1 cellular context compared by ENCODE assay signal in the genomic region with DNA sequence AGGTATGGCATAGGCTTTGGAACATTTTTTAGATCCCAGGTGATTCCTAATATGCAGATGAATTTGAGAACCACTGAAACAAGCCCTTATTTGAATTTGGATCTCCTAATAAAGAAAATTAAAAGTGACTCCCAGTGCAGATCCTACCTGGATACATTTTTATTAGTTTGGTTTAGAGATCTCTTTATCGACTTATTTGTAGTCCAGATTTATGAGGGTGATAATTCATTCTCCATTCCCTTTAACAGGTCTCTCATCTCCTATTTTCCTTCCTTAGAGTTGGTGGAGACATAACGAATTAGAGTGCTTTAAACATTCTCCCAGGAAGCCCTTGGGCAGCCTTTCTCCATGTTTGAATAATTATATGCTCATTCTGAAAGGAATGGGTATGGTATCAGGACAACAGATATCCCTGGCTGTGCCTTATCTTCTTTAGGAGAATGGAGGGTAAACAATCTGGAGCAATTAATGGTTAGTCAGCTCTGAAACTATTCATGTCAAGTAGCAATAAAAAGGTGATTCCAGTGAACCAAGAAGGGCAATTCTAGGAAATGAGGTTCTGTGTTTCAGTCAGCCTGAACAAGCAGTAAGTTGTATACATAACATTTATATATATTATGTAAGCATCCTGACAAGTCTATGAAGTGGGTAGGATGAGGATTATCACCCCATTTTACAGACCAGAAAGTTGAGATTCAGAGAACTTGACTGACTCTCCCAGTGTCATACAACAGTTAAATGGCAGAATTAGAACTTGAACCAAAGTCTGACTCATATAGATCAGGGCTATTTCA.
TF ChIP-seq lines count a peak whose summit lies in the region.

No MANE protein-coding gene starts in this region.

TF ChIP-seq in HepG2, 621 proteins besides CTCF, POLR2A, EP300 and RAD21 (continued from another document):
- TF ChIP-seq ZNF629 (CRISPR knock-in tag; conservative IDR thresholded peaks at IDR 0.05) (peak; percentile 94), ADNP (CRISPR knock-in tag; IDR thresholded peaks at IDR 0.05) (0 out of 2 replicates have a peak, but pooled peaks have one; percentile 53), GABPA (IDR thresholded peaks at IDR 0.05; ENCODE audit: low read depth, low read length) (no peak), GABPA (CRISPR knock-in tag; IDR thresholded peaks at IDR 0.05; ENCODE audit: low read depth) (no peak), RCOR2 (CRISPR knock-in tag; IDR thresholded peaks at IDR 0.05) (peak; percentile 88), ZNF3 (CRISPR knock-in tag; IDR thresholded peaks at IDR 0.05) (peak; percentile 99), ZMYM3 (CRISPR knock-in tag; IDR thresholded peaks at IDR 0.05) (peak; percentile 61; the same call in 1 of the 2 replicates), HNF4A (CRISPR knock-in tag; IDR thresholded peaks at IDR 0.05) (peak; percentile 5; the same call in 1 of the 2 replicates), NR2C2 (CRISPR knock-in tag; IDR thresholded peaks at IDR 0.05; ENCODE audit: borderline replicate concordance) (no peak), CHD4 (IDR thresholded peaks at IDR 0.05; ENCODE audit: borderline replicate concordance, low read length) (peak; percentile 45; the same call in 1 of the 2 replicates), FOSL1 (CRISPR knock-in tag; IDR thresholded peaks at IDR 0.05; ENCODE audit: borderline replicate concordance) (peak; percentile 41; the same call in 1 of the 2 replicates), FOSL2 (CRISPR knock-in tag; IDR thresholded peaks at IDR 0.05) (peak; percentile 64), SKI (IDR thresholded peaks at IDR 0.05; ENCODE audit: partially characterized antibody) (peak; percentile 41)
- TF ChIP-seq, protein P1, sequence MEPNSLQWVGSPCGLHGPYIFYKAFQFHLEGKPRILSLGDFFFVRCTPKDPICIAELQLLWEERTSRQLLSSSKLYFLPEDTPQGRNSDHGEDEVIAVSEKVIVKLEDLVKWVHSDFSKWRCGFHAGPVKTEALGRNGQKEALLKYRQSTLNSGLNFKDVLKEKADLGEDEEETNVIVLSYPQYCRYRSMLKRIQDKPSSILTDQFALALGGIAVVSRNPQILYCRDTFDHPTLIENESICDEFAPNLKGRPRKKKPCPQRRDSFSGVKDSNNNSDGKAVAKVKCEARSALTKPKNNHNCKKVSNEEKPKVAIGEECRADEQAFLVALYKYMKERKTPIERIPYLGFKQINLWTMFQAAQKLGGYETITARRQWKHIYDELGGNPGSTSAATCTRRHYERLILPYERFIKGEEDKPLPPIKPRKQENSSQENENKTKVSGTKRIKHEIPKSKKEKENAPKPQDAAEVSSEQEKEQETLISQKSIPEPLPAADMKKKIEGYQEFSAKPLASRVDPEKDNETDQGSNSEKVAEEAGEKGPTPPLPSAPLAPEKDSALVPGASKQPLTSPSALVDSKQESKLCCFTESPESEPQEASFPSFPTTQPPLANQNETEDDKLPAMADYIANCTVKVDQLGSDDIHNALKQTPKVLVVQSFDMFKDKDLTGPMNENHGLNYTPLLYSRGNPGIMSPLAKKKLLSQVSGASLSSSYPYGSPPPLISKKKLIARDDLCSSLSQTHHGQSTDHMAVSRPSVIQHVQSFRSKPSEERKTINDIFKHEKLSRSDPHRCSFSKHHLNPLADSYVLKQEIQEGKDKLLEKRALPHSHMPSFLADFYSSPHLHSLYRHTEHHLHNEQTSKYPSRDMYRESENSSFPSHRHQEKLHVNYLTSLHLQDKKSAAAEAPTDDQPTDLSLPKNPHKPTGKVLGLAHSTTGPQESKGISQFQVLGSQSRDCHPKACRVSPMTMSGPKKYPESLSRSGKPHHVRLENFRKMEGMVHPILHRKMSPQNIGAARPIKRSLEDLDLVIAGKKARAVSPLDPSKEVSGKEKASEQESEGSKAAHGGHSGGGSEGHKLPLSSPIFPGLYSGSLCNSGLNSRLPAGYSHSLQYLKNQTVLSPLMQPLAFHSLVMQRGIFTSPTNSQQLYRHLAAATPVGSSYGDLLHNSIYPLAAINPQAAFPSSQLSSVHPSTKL (CRISPR knock-in tag; IDR thresholded peaks at IDR 0.05): peak; percentile 38; the same call in 1 of the 2 replicates
- TF ChIP-seq, protein P2, sequence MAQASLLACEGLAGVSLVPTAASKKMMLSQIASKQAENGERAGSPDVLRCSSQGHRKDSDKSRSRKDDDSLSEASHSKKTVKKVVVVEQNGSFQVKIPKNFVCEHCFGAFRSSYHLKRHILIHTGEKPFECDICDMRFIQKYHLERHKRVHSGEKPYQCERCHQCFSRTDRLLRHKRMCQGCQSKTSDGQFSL (CRISPR knock-in tag; IDR thresholded peaks at IDR 0.05): no peak
- TF ChIP-seq, protein P3, sequence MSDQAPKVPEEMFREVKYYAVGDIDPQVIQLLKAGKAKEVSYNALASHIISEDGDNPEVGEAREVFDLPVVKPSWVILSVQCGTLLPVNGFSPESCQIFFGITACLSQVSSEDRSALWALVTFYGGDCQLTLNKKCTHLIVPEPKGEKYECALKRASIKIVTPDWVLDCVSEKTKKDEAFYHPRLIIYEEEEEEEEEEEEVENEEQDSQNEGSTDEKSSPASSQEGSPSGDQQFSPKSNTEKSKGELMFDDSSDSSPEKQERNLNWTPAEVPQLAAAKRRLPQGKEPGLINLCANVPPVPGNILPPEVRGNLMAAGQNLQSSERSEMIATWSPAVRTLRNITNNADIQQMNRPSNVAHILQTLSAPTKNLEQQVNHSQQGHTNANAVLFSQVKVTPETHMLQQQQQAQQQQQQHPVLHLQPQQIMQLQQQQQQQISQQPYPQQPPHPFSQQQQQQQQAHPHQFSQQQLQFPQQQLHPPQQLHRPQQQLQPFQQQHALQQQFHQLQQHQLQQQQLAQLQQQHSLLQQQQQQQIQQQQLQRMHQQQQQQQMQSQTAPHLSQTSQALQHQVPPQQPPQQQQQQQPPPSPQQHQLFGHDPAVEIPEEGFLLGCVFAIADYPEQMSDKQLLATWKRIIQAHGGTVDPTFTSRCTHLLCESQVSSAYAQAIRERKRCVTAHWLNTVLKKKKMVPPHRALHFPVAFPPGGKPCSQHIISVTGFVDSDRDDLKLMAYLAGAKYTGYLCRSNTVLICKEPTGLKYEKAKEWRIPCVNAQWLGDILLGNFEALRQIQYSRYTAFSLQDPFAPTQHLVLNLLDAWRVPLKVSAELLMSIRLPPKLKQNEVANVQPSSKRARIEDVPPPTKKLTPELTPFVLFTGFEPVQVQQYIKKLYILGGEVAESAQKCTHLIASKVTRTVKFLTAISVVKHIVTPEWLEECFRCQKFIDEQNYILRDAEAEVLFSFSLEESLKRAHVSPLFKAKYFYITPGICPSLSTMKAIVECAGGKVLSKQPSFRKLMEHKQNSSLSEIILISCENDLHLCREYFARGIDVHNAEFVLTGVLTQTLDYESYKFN (CRISPR knock-in tag; conservative IDR thresholded peaks at IDR 0.05): 0 out of 2 replicates have a peak, but pooled peaks have one; percentile 15
